In genomic region chr1:16072616-16073484, GRCh38 we compare ENCODE assay signal across 8 cellular contexts. TPM values are rescaled to one million over a fixed set of nuclear protein-coding genes. Genes with fewer than 3 reads are reported as not detected.
DNase-seq lines count a peak whose midpoint lies in the region; ATAC-seq and TF ChIP-seq lines count a peak whose summit lies in the region.

No MANE protein-coding gene starts in this region.

- H3K4me1 Mint-ChIP-seq in brain (peaks cover 41% of the 10 kb centered on the region), nephron (peaks cover 23% of the 10 kb centered on the region)

- H3K27ac Mint-ChIP-seq in brain (no peak overlapping the region), nephron (no peak overlapping the region)

- H3K36me3 Mint-ChIP-seq in brain (no peaks in the 10 kb centered on the region), nephron (ENCODE audit: low read depth) (no peaks in the 10 kb centered on the region)

- H3K36me3 ChIP-seq in BLaER1 (no peaks in the 10 kb centered on the region), HUES48 (ENCODE audit: control insufficient read depth, insufficient read depth, low read length) (no peaks in the 10 kb centered on the region)

- H3K4me1 ChIP-seq in BLaER1 (peaks cover 47% of the 10 kb centered on the region), HUES48 (ENCODE audit: control insufficient read depth, insufficient read depth, low read length) (no peaks in the 10 kb centered on the region)

- DNase-seq in effector CD4-positive, alpha-beta T cell = no peak
- DNase-seq in NCI-H1436 (lab: John Stamatoyannopoulos, UW) = no peak

- peak overlapping the region; percentile 97 for H3K4me2 ChIP-seq in BLaER1

- no peak overlapping the region for H3K27ac ChIP-seq in BLaER1
- H3K27ac ChIP-seq in HUES48 (ENCODE audit: low read depth, low read length) = no peak overlapping the region

- no peaks in the 10 kb centered on the region for H3K9me3 Mint-ChIP-seq in brain
- peaks cover 3% of the 10 kb centered on the region for H3K9me3 Mint-ChIP-seq in nephron

- peaks cover 10% of the 10 kb centered on the region for H4K20me1 ChIP-seq in BLaER1

- H3K4me3 ChIP-seq in BLaER1 (peak overlapping the region; percentile 68), HUES48 (ENCODE audit: low read depth, low read length) (peak overlapping the region; percentile 54)

- TF ChIP-seq CTCF in brain (conservative IDR thresholded peaks at IDR 0.05) (peak; percentile 9 to 16), nephron (IDR thresholded peaks at IDR 0.05; ENCODE audit: unreplicated experiment in 3 of 3) (peak in 2 of 3 experiments; percentile 2 to 12)

- no peaks in the 10 kb centered on the region for H3K27me3 Mint-ChIP-seq in brain
- peaks cover 28% of the 10 kb centered on the region for H3K27me3 Mint-ChIP-seq in nephron (ENCODE audit: low read depth)

- H3K9ac ChIP-seq in BLaER1 (peak overlapping the region; percentile 51), HUES48 (ENCODE audit: low read depth, low read length) (no peak overlapping the region)

- peak overlapping the region in 4 of 5 experiments; percentile 24 to 70 (median 61) for H3K4me3 Mint-ChIP-seq in brain
- H3K4me3 Mint-ChIP-seq in nephron = peak overlapping the region in 2 of 3 experiments; percentile 61 to 66

- ATAC-seq in HG03095 (IDR thresholded peaks at IDR 0.05; ENCODE audit: unreplicated experiment) (no peak), GM18858 (IDR thresholded peaks at IDR 0.05; ENCODE audit: unreplicated experiment) (no peak)

- H3K9me3 ChIP-seq in BLaER1 = no peaks in the 10 kb centered on the region
- no peaks in the 10 kb centered on the region for H3K9me3 ChIP-seq in HUES48 (ENCODE audit: control insufficient read depth, insufficient read depth, low read length)

- H3K27me3 ChIP-seq in BLaER1 (peaks cover 30% of the 10 kb centered on the region), HUES48 (ENCODE audit: control insufficient read depth, insufficient read depth, low read length) (peaks cover 57% of the 10 kb centered on the region)

RNA-seq across cellular contexts. Expression of gene FAM131C, which starts 0.6 kb away (rescaled TPM):
- 6.3 TPM for polyA plus RNA-seq in brain (ENCODE audit: insufficient read depth, low read depth, low replicate concordance)

RNA-seq across cellular contexts. Expression of gene CLCNKB, which starts 29.3 kb away (rescaled TPM):
- 0.44 TPM for polyA plus RNA-seq in brain (ENCODE audit: insufficient read depth, low read depth, low replicate concordance)

RNA-seq across cellular contexts. Expression of gene CLCNKA, which starts 51.0 kb away (rescaled TPM):
- 0.17 TPM for polyA plus RNA-seq in brain (ENCODE audit: insufficient read depth, low read depth, low replicate concordance)

RNA-seq across cellular contexts. Expression of gene HSPB7, which starts 55.0 kb away (rescaled TPM):
- 1.5 TPM for polyA plus RNA-seq in brain (ENCODE audit: insufficient read depth, low read depth, low replicate concordance)
